In the genomic region with DNA sequence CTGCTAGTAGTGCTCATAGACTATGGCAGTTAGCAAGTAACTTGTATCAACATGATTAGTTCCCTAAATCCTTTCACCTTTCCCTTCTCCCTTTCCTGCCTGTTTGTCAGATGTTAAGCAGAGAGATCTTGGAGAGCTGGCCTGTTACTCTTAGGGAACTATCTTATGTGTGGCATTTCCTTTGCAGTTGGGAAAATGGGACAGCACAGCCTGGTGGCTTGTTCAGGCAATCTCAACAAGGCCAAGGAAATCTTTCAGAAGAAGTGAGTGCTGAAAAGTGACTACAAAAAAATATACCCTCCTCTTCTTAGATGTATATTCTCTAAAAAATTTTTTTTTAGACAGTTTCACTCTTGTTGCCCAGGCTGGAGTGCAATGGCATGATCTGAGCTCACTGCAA, we compare ENCODE assay signal across 17 cellular contexts. TPM values are rescaled to one million over a fixed set of nuclear protein-coding genes. Genes with fewer than 3 reads are reported as not detected.
A peak's percentile ranks its signal among the peaks of the same experiment; 100 is the strongest.
DNase-seq lines count a peak whose midpoint lies in the region; ATAC-seq, FAIRE-seq and TF ChIP-seq lines count a peak whose summit lies in the region.
"Had no signal": no experiment of that assay in that cellular context is flagged by ENCODE, and none has a peak within 500 bp of the region (broad histone marks: within the 10 kb centered on the region; RNA-seq: fewer than 3 reads in every experiment).

No MANE protein-coding gene starts in this region.

- peaks cover 18% of the 10 kb centered on the region for H3K36me3 Mint-ChIP-seq in astrocyte (ENCODE audit: low read depth, unreplicated experiment)

- H3K9me3 ChIP-seq in astrocyte (ENCODE audit: insufficient read depth, low read depth, low read length) (no peaks in the 10 kb centered on the region), keratinocyte (ENCODE audit: control insufficient read depth, low read depth, low read length) (no peaks in the 10 kb centered on the region)
- H3K9me3 ChIP-seq: transverse colon had no signal

- dilution Hi-C loops in keratinocyte (cut with MboI; ENCODE audit: extremely low pct_ligation_motif_present, low sequenced_read_pairs) = no loop called here

- H3K36me3 ChIP-seq in ACC112 (ENCODE audit: insufficient read depth, low read length) (peaks cover 34% of the 10 kb centered on the region), astrocyte (ENCODE audit: insufficient read depth, low read length) (peaks cover 59% of the 10 kb centered on the region), keratinocyte (ENCODE audit: control insufficient read depth in 2 of 2, extremely low read depth in 1 of 2, insufficient read depth in 2 of 2, low read length in 2 of 2) (peaks cover 7 to 27% of the 10 kb centered on the region in 2 experiments)

- H3K4me1 Mint-ChIP-seq in astrocyte (ENCODE audit: low read depth, unreplicated experiment) = no peaks in the 10 kb centered on the region

- ATAC-seq in GM21528 (IDR thresholded peaks at IDR 0.05; ENCODE audit: low FRiP score, unreplicated experiment) = no peak

- H3K9ac ChIP-seq in astrocyte (ENCODE audit: low read length) (no peak overlapping the region), keratinocyte (ENCODE audit: control insufficient read depth, extremely low read depth, insufficient read depth, low read length) (no peak overlapping the region)

- H3K27me3 Mint-ChIP-seq in astrocyte (ENCODE audit: low read depth, unreplicated experiment) = no peaks in the 10 kb centered on the region

- no peaks in the 10 kb centered on the region for H3K9me3 Mint-ChIP-seq in astrocyte (ENCODE audit: unreplicated experiment)
- H3K9me3 Mint-ChIP-seq: T-helper 1 cell treated with Interleukin-12 subunit alpha and Interleukin-12 subunit beta and Interleukin-4 antibody, amounts not matched to agents 30 μg/mL and 1 μg/mL, for 36 hours had no signal

- H3K4me3 Mint-ChIP-seq in astrocyte (ENCODE audit: unreplicated experiment) = no peak overlapping the region
- H3K4me3 Mint-ChIP-seq: T-helper 1 cell treated with Interleukin-12 subunit alpha and Interleukin-12 subunit beta and Interleukin-4 antibody, amounts not matched to agents 30 μg/mL and 1 μg/mL, for 36 hours had no signal

- H3K27ac ChIP-seq in ACC112 (ENCODE audit: low read depth, low read length) (peak overlapping the region; percentile 7; the same call in 1 of the 2 replicates), astrocyte (ENCODE audit: low read depth, low read length) (peak overlapping the region; percentile 5), keratinocyte (ENCODE audit: control insufficient read depth, insufficient read depth, low read length) (no peak overlapping the region)
- H3K27ac ChIP-seq: PC-9, transverse colon had no signal

- H3K79me2 ChIP-seq in ACC112 (ENCODE audit: control insufficient read depth, insufficient read depth, low read length, unreplicated experiment) = no peaks in the 10 kb centered on the region
- H3K79me2 ChIP-seq in astrocyte (ENCODE audit: insufficient read depth, low read length) = peaks cover under 1% of the 10 kb centered on the region
- H3K79me2 ChIP-seq in keratinocyte (ENCODE audit: control insufficient read depth, insufficient read depth, low read length) = no peaks in the 10 kb centered on the region

- H3K4me1 ChIP-seq in ACC112 (ENCODE audit: control insufficient read depth, insufficient read depth, low read length, unreplicated experiment) (peaks cover 9% of the 10 kb centered on the region), astrocyte (ENCODE audit: insufficient read depth, low read length) (no peaks in the 10 kb centered on the region), keratinocyte (ENCODE audit: control insufficient read depth, extremely low read depth, insufficient read depth, low read length) (no peaks in the 10 kb centered on the region)
- H3K4me1 ChIP-seq: transverse colon had no signal

- peaks cover 2% of the 10 kb centered on the region for H4K20me1 ChIP-seq in astrocyte (ENCODE audit: insufficient read depth, low read length)
- no peaks in the 10 kb centered on the region for H4K20me1 ChIP-seq in keratinocyte (ENCODE audit: control insufficient read depth, extremely low read depth, insufficient read depth, low read length)

- DNase-seq in GM12865 (ENCODE audit: low read depth) (no peak), astrocyte (ENCODE audit: low read depth) (no peak), keratinocyte (ENCODE audit: low read depth, low spot score) (no peak), cerebellar nuclear complex (lab: John Stamatoyannopoulos, UW) (no peak), NCI-H345 (lab: John Stamatoyannopoulos, UW) (no peak), NCI-H2227 treated with DMSO at 0.1 percent for 48 hours (lab: John Stamatoyannopoulos, UW) (no peak)
- DNase-seq: activated CD4-positive, alpha-beta T cell treated with anti-CD3 and anti-CD28 coated beads, Interleukin-2, amount 50 U/mL, for 1 hour; aorta; hippocampal formation; mammary epithelial cell; NCI-H1048; PC-9; transverse colon had no signal

- H2AFZ ChIP-seq in ACC112 (ENCODE audit: low read length, unreplicated experiment) (no peak overlapping the region), astrocyte (ENCODE audit: low read depth, low read length) (no peak overlapping the region), keratinocyte (ENCODE audit: control insufficient read depth, low read length) (no peak overlapping the region)
- H2AFZ ChIP-seq: PC-9 had no signal

- no peaks in the 10 kb centered on the region for H3K27me3 ChIP-seq in ACC112 (ENCODE audit: insufficient read depth, low read length)
- no peaks in the 10 kb centered on the region for H3K27me3 ChIP-seq in astrocyte (ENCODE audit: insufficient read depth, low read length)
- H3K27me3 ChIP-seq in keratinocyte (ENCODE audit: control insufficient read depth, extremely low read depth, insufficient read depth, low read length) = no peaks in the 10 kb centered on the region
- H3K27me3 ChIP-seq: transverse colon had no signal

- no peak overlapping the region for H3K4me2 ChIP-seq in astrocyte (ENCODE audit: low read length)
- H3K4me2 ChIP-seq in keratinocyte (ENCODE audit: control insufficient read depth, extremely low read depth, insufficient read depth, low read depth, low read length) = no peak overlapping the region
- H3K4me2 ChIP-seq: PC-9 had no signal

- FAIRE-seq in astrocyte (lab: Jason Lieb, UNC) (no peak), keratinocyte (lab: Jason Lieb, UNC) (no peak)
- FAIRE-seq: HTR-8/SVneo had no signal

- no peaks in the 10 kb centered on the region for H3K9me1 ChIP-seq in keratinocyte (ENCODE audit: control insufficient read depth, extremely low read depth, insufficient read depth, low read length)

- no peak overlapping the region for H3K4me3 ChIP-seq in ACC112 (ENCODE audit: low read depth, low read length)
- H3K4me3 ChIP-seq in GM12865 (ENCODE audit: low read depth, low read length) = no peak overlapping the region
- H3K4me3 ChIP-seq in astrocyte (ENCODE audit: insufficient read depth, low read depth, low read length) = no peak overlapping the region
- no peak overlapping the region for H3K4me3 ChIP-seq in keratinocyte (ENCODE audit: control insufficient read depth in 2 of 3, extremely low read depth in 1 of 3, insufficient read depth in 2 of 3, low read depth in 1 of 3, low read length in 3 of 3)
- H3K4me3 ChIP-seq: PC-9, transverse colon had no signal

- TF ChIP-seq CTCF in GM12865 (IDR thresholded peaks at IDR 0.05; ENCODE audit: insufficient read depth, low read depth, low read length, missing control alignments) (peak; percentile 7), astrocyte (IDR thresholded peaks at IDR 0.05; ENCODE audit: insufficient read depth, low read depth, low read length) (peak; percentile 4), keratinocyte (optimal IDR thresholded peaks at IDR 0.05 in 1 of 3, IDR thresholded peaks at IDR 0.05 in 1 of 3, conservative IDR thresholded peaks at IDR 0.05 in 1 of 3; ENCODE audit: extremely low read depth in 1 of 3, insufficient read depth in 2 of 3, low read length in 3 of 3) (peak in 2 of 3 experiments; percentile 6 to 16)

- no peak overlapping the region for H3K27ac Mint-ChIP-seq in astrocyte (ENCODE audit: unreplicated experiment)
- H3K27ac Mint-ChIP-seq: T-helper 1 cell treated with Interleukin-12 subunit alpha and Interleukin-12 subunit beta and Interleukin-4 antibody, amounts not matched to agents 30 μg/mL and 1 μg/mL, for 36 hours had no signal

RNA-seq across cellular contexts. Expression of a gene that starts 7.4 kb away (rescaled TPM):
- total RNA-seq in astrocyte = 20.9 and 21.5 TPM in 2 replicates
- polyA plus RNA-seq in keratinocyte = 13.8 to 24.7 TPM (median 24.1 TPM) in 3 replicates
- polyA plus RNA-seq in keratinocyte (2011; ENCODE audit: low read depth) = 17.6 TPM
- polyA plus RNA-seq in keratinocyte (2011; cell fraction: cytosol; rRNA removed) = 13.0 and 20.7 TPM in 2 replicates
- polyA plus RNA-seq in keratinocyte (2011; cell fraction: nucleus; rRNA removed) = 36.4 and 45.0 TPM in 2 replicates
- polyA plus RNA-seq in keratinocyte (2012; ENCODE audit: low replicate concordance) = 15.3 and 16.6 TPM in 2 replicates
- 3.3 to 13.1 TPM (median 5.7 TPM) in 3 replicates for polyA minus RNA-seq in keratinocyte
- polyA minus RNA-seq in keratinocyte (2011; cell fraction: cytosol; rRNA and poly(A)+ RNA removed) = 6.7 TPM
- 2.3 and 10.2 TPM in 2 replicates for polyA minus RNA-seq in keratinocyte (2011; cell fraction: nucleus; rRNA and poly(A)+ RNA removed)

RNA-seq across cellular contexts. Expression of a gene that starts 17.8 kb away (rescaled TPM):
- 78.5 and 89.1 TPM in 2 replicates for total RNA-seq in astrocyte
- polyA plus RNA-seq in keratinocyte = 49.0 to 65.8 TPM (median 49.4 TPM) in 3 replicates
- 60.2 TPM for polyA plus RNA-seq in keratinocyte (2011; ENCODE audit: low read depth)
- polyA plus RNA-seq in keratinocyte (2011; cell fraction: cytosol; rRNA removed) = 42.8 and 68.7 TPM in 2 replicates
- polyA plus RNA-seq in keratinocyte (2011; cell fraction: nucleus; rRNA removed) = 33.9 and 41.6 TPM in 2 replicates
- 35.8 and 50.9 TPM in 2 replicates for polyA plus RNA-seq in keratinocyte (2012; ENCODE audit: low replicate concordance)
- 12.6 to 37.8 TPM (median 25.6 TPM) in 3 replicates for polyA minus RNA-seq in keratinocyte
- 19.4 TPM for polyA minus RNA-seq in keratinocyte (2011; cell fraction: cytosol; rRNA and poly(A)+ RNA removed)
- 12.9 and 21.6 TPM in 2 replicates for polyA minus RNA-seq in keratinocyte (2011; cell fraction: nucleus; rRNA and poly(A)+ RNA removed)

RNA-seq across cellular contexts. Expression of a gene that starts 45.1 kb away (rescaled TPM):
- total RNA-seq in astrocyte = 25.4 and 26.1 TPM in 2 replicates
- 13.7 to 19.2 TPM (median 13.9 TPM) in 3 replicates for polyA plus RNA-seq in keratinocyte
- 5.3 TPM for polyA plus RNA-seq in keratinocyte (2011; ENCODE audit: low read depth)
- 10.1 and 11.8 TPM in 2 replicates for polyA plus RNA-seq in keratinocyte (2011; cell fraction: cytosol; rRNA removed)
- polyA plus RNA-seq in keratinocyte (2011; cell fraction: nucleus; rRNA removed) = 11.8 and 16.6 TPM in 2 replicates
- polyA plus RNA-seq in keratinocyte (2012; ENCODE audit: low replicate concordance) = 7.2 and 14.1 TPM in 2 replicates
- 10.9 to 18.5 TPM (median 17.3 TPM) in 3 replicates for polyA minus RNA-seq in keratinocyte
- polyA minus RNA-seq in keratinocyte (2011; cell fraction: cytosol; rRNA and poly(A)+ RNA removed) = 20.7 TPM
- 8.5 and 15.7 TPM in 2 replicates for polyA minus RNA-seq in keratinocyte (2011; cell fraction: nucleus; rRNA and poly(A)+ RNA removed)
